ENCODE assay signal across 24 cellular contexts in genomic region chr11:87966744-87967143, GRCh38.
"Had no signal": no experiment of that assay in that cellular context is flagged by ENCODE, and none has a peak within 500 bp of the region (broad histone marks: within the 10 kb centered on the region; RNA-seq: fewer than 3 reads in every experiment).

No MANE protein-coding gene starts in this region.

- H3K36me3 ChIP-seq: adrenal gland, neutrophil, pancreas, sigmoid colon, spleen, thoracic aorta had no signal

- H3K27ac ChIP-seq: adrenal gland, neutrophil, pancreas, sigmoid colon, spleen, thoracic aorta had no signal

- H3K27me3 Mint-ChIP-seq: activated B cell treated with CpG ODN at 0.5 μM for 24 hours; activated CD4-positive, alpha-beta memory T cell treated with anti-CD3 and anti-CD28 coated beads for 36 hours; memory B cell; naive B cell; stimulated activated memory B cell treated with anti-CD40 and anti-IgM and Interleukin-4, amounts not matched to agents 10 μg/mL and 1 μg/mL and 100 μg/mL, for 72 hours had no signal

- DNase-seq: activated B cell treated with CpG ODN at 0.5 μM for 24 hours; activated CD4-positive, alpha-beta memory T cell treated with anti-CD3 and anti-CD28 coated beads for 36 hours; activated CD4-positive, alpha-beta T cell treated with anti-CD3 and anti-CD28 coated beads for 4 hours; activated gamma-delta T cell treated with Interleukin-2 at 50 U/mL for 16 hours; activated T-cell treated with anti-CD3 and anti-CD28 coated beads for 4 hours; adrenal gland; effector memory CD8-positive, alpha-beta T cell; foreskin melanocyte; mucosa of descending colon; naive B cell; pancreas; sigmoid colon; spleen; stimulated activated CD4-positive, alpha-beta T cell treated with anti-CD3 and anti-CD28 coated beads, Interleukin-4, amount 100 ng/mL, for 4 hours; T-cell; T-helper 9 cell had no signal

- H3K4me1 Mint-ChIP-seq: activated B cell treated with CpG ODN at 0.5 μM for 24 hours; memory B cell; naive B cell; stimulated activated memory B cell treated with anti-CD40 and anti-IgM and Interleukin-4, amounts not matched to agents 10 μg/mL and 1 μg/mL and 100 μg/mL, for 72 hours; T-cell had no signal

- H3K4me3 Mint-ChIP-seq: activated B cell treated with CpG ODN at 0.5 μM for 24 hours; activated CD4-positive, alpha-beta memory T cell treated with anti-CD3 and anti-CD28 coated beads for 36 hours; activated T-helper 1 cell treated with anti-CD3 and anti-CD28 coated beads, Interleukin-12 subunit alpha, Interleukin-12 subunit beta, Interleukin-2, Interleukin-4 antibody, amounts not matched to agents 30 ng/mL and 10 ng/mL and 1 ng/mL, durations not matched to agents 14 hours and 24 hours and 36 hours; effector memory CD8-positive, alpha-beta T cell; memory B cell; naive B cell; stimulated activated memory B cell treated with anti-CD40 and anti-IgM and Interleukin-4, amounts not matched to agents 10 μg/mL and 1 μg/mL and 100 μg/mL, for 72 hours; T-cell had no signal

- H3K27me3 ChIP-seq: adrenal gland, neutrophil, pancreas, sigmoid colon, spleen had no signal

- H3K4me3 ChIP-seq: adrenal gland, mucosa of descending colon, pancreas, sigmoid colon, spleen, thoracic aorta had no signal

- FAIRE-seq: astrocyte, keratinocyte, pancreas had no signal

- H3K9me3 ChIP-seq: adrenal gland, mucosa of descending colon, neutrophil, pancreas, sigmoid colon, spleen, thoracic aorta had no signal

- H3K4me1 ChIP-seq: adrenal gland, pancreas, sigmoid colon, spleen had no signal

- H3K36me3 Mint-ChIP-seq: activated CD4-positive, alpha-beta memory T cell treated with anti-CD3 and anti-CD28 coated beads for 36 hours; activated naive CD4-positive, alpha-beta T cell treated with anti-CD3 and anti-CD28 coated beads, Interleukin-2, amount 50 U/mL, for 72 hours; memory B cell; naive B cell; stimulated activated memory B cell treated with anti-CD40 and anti-IgM and Interleukin-4, amounts not matched to agents 10 μg/mL and 1 μg/mL and 100 μg/mL, for 72 hours; T-cell had no signal

- ATAC-seq: activated naive CD4-positive, alpha-beta T cell treated with anti-CD3 and anti-CD28 coated beads, Interleukin-2, amount 50 U/mL, for 72 hours; effector memory CD8-positive, alpha-beta T cell; mucosa of descending colon; pancreas; stimulated activated memory B cell treated with anti-CD40 and anti-IgM and Interleukin-4, amounts not matched to agents 10 μg/mL and 1 μg/mL and 100 μg/mL, for 72 hours; T-cell had no signal

- H3K27ac Mint-ChIP-seq: activated B cell treated with CpG ODN at 0.5 μM for 24 hours; activated CD4-positive, alpha-beta memory T cell treated with anti-CD3 and anti-CD28 coated beads for 36 hours; activated naive CD4-positive, alpha-beta T cell treated with anti-CD3 and anti-CD28 coated beads, Interleukin-2, amount 50 U/mL, for 72 hours; activated T-helper 1 cell treated with anti-CD3 and anti-CD28 coated beads, Interleukin-12 subunit alpha, Interleukin-12 subunit beta, Interleukin-2, Interleukin-4 antibody, amounts not matched to agents 30 ng/mL and 10 ng/mL and 1 ng/mL, durations not matched to agents 14 hours and 24 hours and 36 hours; effector memory CD8-positive, alpha-beta T cell; memory B cell; naive B cell; stimulated activated memory B cell treated with anti-CD40 and anti-IgM and Interleukin-4, amounts not matched to agents 10 μg/mL and 1 μg/mL and 100 μg/mL, for 72 hours; T-cell had no signal

- H3K9me3 Mint-ChIP-seq: activated B cell treated with CpG ODN at 0.5 μM for 24 hours; activated CD4-positive, alpha-beta memory T cell treated with anti-CD3 and anti-CD28 coated beads for 36 hours; activated naive CD4-positive, alpha-beta T cell treated with anti-CD3 and anti-CD28 coated beads, Interleukin-2, amount 50 U/mL, for 72 hours; activated T-helper 1 cell treated with anti-CD3 and anti-CD28 coated beads, Interleukin-12 subunit alpha, Interleukin-12 subunit beta, Interleukin-2, Interleukin-4 antibody, amounts not matched to agents 30 ng/mL and 10 ng/mL and 1 ng/mL, durations not matched to agents 14 hours and 24 hours and 36 hours; effector memory CD8-positive, alpha-beta T cell; memory B cell; stimulated activated memory B cell treated with anti-CD40 and anti-IgM and Interleukin-4, amounts not matched to agents 10 μg/mL and 1 μg/mL and 100 μg/mL, for 72 hours; T-cell had no signal
